Comparison of ENCODE assay signal across 9 cellular contexts in the genomic region with DNA sequence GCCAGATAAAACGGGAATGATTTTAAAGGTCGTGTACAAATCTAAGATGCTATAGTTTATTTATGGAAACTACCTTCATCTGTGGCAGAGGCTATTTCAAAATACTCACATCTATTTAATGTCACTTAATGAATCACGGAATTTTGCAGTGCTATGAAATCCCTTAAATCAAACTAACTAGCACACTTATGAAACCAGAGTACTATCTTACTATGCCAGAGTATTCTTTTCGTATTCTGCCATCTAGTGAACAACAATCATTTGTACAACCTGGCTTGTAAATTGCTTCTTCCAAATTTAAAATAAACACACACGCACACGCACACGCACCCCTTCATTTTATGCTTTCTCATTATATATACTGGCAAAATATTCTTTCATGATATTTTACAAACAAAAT.
DNase-seq lines count a peak whose midpoint lies in the region; ATAC-seq, FAIRE-seq and TF ChIP-seq lines count a peak whose summit lies in the region.
"Had no signal": no experiment of that assay in that cellular context is flagged by ENCODE, and none has a peak within 500 bp of the region (broad histone marks: within the 10 kb centered on the region; RNA-seq: fewer than 3 reads in every experiment).

No MANE protein-coding gene starts in this region.

- H2BK5ac ChIP-seq in H1 (ENCODE audit: low read depth, low read length) = no peak overlapping the region

- no peak overlapping the region for H3K18ac ChIP-seq in H1 (ENCODE audit: extremely low read depth, low read length)

- CTCF ChIA-PET in H1 (lab: Charles Lee; ENCODE audit: partially characterized antibody) (interaction anchor here (1.3 to 4.7 kb wide), 4 partner anchors 10 to 677 kb away, joined by 5 to 26 read pairs (median 10); no protein-coding TSS in a partner anchor), Calu3 (lab: Charles Lee) (interaction anchor here (0.8 kb wide), 1 partner anchor 677 kb away, joined by 6 read pairs; no protein-coding TSS in a partner anchor)

- POLR2A ChIA-PET in H1 (lab: Charles Lee; ENCODE audit: partially characterized antibody) = no interaction called here

- H3K4ac ChIP-seq in H1 (replicated peaks; ENCODE audit: insufficient read length, low read depth, low read length) = no peak overlapping the region

- no peak overlapping the region for H3K9ac ChIP-seq in H1 (replicated peaks in 1 of 4; ENCODE audit: extremely low read depth in 1 of 4, low read depth in 3 of 4, low read length in 3 of 4)

- H3K23me2 ChIP-seq in H1 (ENCODE audit: low read depth, low read length) = no peaks in the 10 kb centered on the region

- H3K27me3 Mint-ChIP-seq in Calu3 (ENCODE audit: unreplicated experiment) = no peaks in the 10 kb centered on the region

- no peak overlapping the region for H2BK120ac ChIP-seq in H1 (replicated peaks; ENCODE audit: low read depth, low read length)

- peaks cover 14% of the 10 kb centered on the region for H3K4me1 Mint-ChIP-seq in Calu3 (ENCODE audit: low read depth, unreplicated experiment)

- no peak overlapping the region for H3K4me3 ChIP-seq in H1 (ENCODE audit: extremely low read depth in 1 of 4, insufficient read depth in 2 of 4, low read depth in 3 of 4, low read length in 4 of 4)
- H3K4me3 ChIP-seq in pancreas = no peak overlapping the region

- no peak overlapping the region for H3K4me3 Mint-ChIP-seq in Calu3 (ENCODE audit: low read depth, unreplicated experiment)

- H2BK20ac ChIP-seq in H1 (ENCODE audit: low read length) = no peak overlapping the region

- H3K9me3 ChIP-seq in H1 (ENCODE audit: insufficient read depth in 2 of 2, low read depth in 1 of 2, low read length in 1 of 2) (peaks cover 17 to 21% of the 10 kb centered on the region in 2 experiments), pancreas (no peaks in the 10 kb centered on the region)
- H3K9me3 ChIP-seq: neutrophil had no signal

- ATAC-seq in pancreas (peak; percentile 50 to 82 (median 78)), HG02981 (IDR thresholded peaks at IDR 0.05; ENCODE audit: unreplicated experiment) (no peak)

- no peaks in the 10 kb centered on the region for H3K27me3 ChIP-seq in H1 (replicated peaks in 1 of 4; ENCODE audit: control insufficient read depth in 3 of 4, extremely low read depth in 1 of 4, insufficient read depth in 3 of 4, low read length in 3 of 4)
- peaks cover 0 to 4% (median 0%) of the 10 kb centered on the region in 4 donors for H3K27me3 ChIP-seq in pancreas
- H3K27me3 ChIP-seq: neutrophil had no signal

- H4K20me1 ChIP-seq in H1 (replicated peaks in 1 of 2; ENCODE audit: control insufficient read depth in 1 of 2, insufficient read depth in 2 of 2, low read length in 2 of 2) = no peaks in the 10 kb centered on the region

- no peak overlapping the region for H3K14ac ChIP-seq in H1 (ENCODE audit: insufficient read length)

- H3K4me1 ChIP-seq in H1 (replicated peaks in 1 of 4; ENCODE audit: control insufficient read depth in 3 of 4, insufficient read depth in 4 of 4, low read length in 3 of 4) (no peaks in the 10 kb centered on the region), pancreas (peaks cover 0 to 5% (median 0%) of the 10 kb centered on the region in 3 donors)

- 91 to 100% methylated on average over 3 to 7 of the region's 7 CpGs for WGBS in H1 (ENCODE audit: extremely low coverage in 1 of 2, insufficient coverage in 1 of 2, insufficient read length in 1 of 2, insufficient replicate concordance in 2 of 2, low coverage in 1 of 2, low lambda C conversion rate in 2 of 2, missing lambda C conversion rate in 1 of 2), 2 experiments
- WGBS in pancreas, 2 donors = 8% methylated on average over 7 of the region's 7 CpGs

- H2AK5ac ChIP-seq in H1 (ENCODE audit: low read depth, low read length) = no peak overlapping the region

- no peak overlapping the region for H3K23ac ChIP-seq in H1 (ENCODE audit: insufficient read length)

- H3K27ac Mint-ChIP-seq in Calu3 (ENCODE audit: unreplicated experiment) = no peak overlapping the region

- FAIRE-seq in H1 (lab: Jason Lieb, UNC) (no peak), pancreas (lab: Jason Lieb, UNC) (peak; percentile 79)

- intact Hi-C loops in pancreas (cut with DNase I) (loop anchor here in 1 of 3 donors (10.0 kb wide), 2 partner anchors 509 to 669 kb away; no protein-coding TSS in a partner anchor), Calu3 (cut with micrococcal nuclease; ENCODE audit: unreplicated experiment) (loop anchor here (1.0 to 2.0 kb wide), 2 partner anchors 508 to 677 kb away; no protein-coding TSS in a partner anchor)

- no peak overlapping the region for H2AFZ ChIP-seq in H1 (ENCODE audit: low read length)

- H4K91ac ChIP-seq in H1 (replicated peaks; ENCODE audit: insufficient read length, low read length) = no peak overlapping the region

- no peak overlapping the region for H4K5ac ChIP-seq in H1 (ENCODE audit: insufficient read length, low read depth, low read length)

- DNase-seq in ELR (ENCODE audit: low read depth) (peak; percentile 76), NCI-H2227 treated with DMSO at 0.1 percent for 48 hours (lab: John Stamatoyannopoulos, UW) (peak; percentile 33), H1 (ENCODE audit: low read depth in 1 of 2, low spot score in 2 of 2) (no peak), pancreas (no peak), Calu3 (no peak), 8988T (no peak)
- no peak for DNase-seq in central memory CD4-positive, alpha-beta T cell

- BruUV-seq in Calu3 (replicated peaks; lab: Mats Ljungman, UMichigan) = no TSS peak

- H4K8ac ChIP-seq in H1 (ENCODE audit: extremely low read depth, insufficient read depth, low read length) = no peak overlapping the region

- no peaks in the 10 kb centered on the region for H3K79me1 ChIP-seq in H1 (ENCODE audit: low read depth, low read length)

- peaks cover 2% of the 10 kb centered on the region for H3K9me3 Mint-ChIP-seq in Calu3 (ENCODE audit: low read depth, unreplicated experiment)

- 0 out of 8 replicates have a peak, but pooled peaks cover 0 to 4% (median 0%) of the 10 kb centered on the region in 4 experiments for H3K36me3 ChIP-seq in H1 (ENCODE audit: control insufficient read depth in 2 of 4, insufficient read depth in 4 of 4, low read length in 3 of 4)
- H3K36me3 ChIP-seq in pancreas = no peaks in the 10 kb centered on the region
- H3K36me3 ChIP-seq: neutrophil had no signal

- peak; percentile 35 to 39 for TF ChIP-seq RAD21 in H1 (IDR thresholded peaks at IDR 0.05 in 1 of 2, conservative IDR thresholded peaks at IDR 0.05 in 1 of 2; ENCODE audit: low read depth in 2 of 2, low read length in 2 of 2)

- no peak for TF ChIP-seq POLR2A in H1 (IDR thresholded peaks at IDR 0.05; ENCODE audit: control extremely low read depth in 1 of 2, low read depth in 2 of 2, low read length in 2 of 2)

- H2BK12ac ChIP-seq in H1 (ENCODE audit: low read depth, low read length) = no peak overlapping the region

- no peak overlapping the region for H3K27ac ChIP-seq in H1 (ENCODE audit: low read depth, low read length)
- H3K27ac ChIP-seq in pancreas = no peak overlapping the region
- H3K27ac ChIP-seq: neutrophil had no signal

- H3K79me2 ChIP-seq in H1 (ENCODE audit: control insufficient read depth in 1 of 2, insufficient read depth in 2 of 2, low read length in 2 of 2) = no peaks in the 10 kb centered on the region

- TF ChIP-seq EP300 in H1 (IDR thresholded peaks at IDR 0.05; ENCODE audit: borderline replicate concordance in 1 of 2, low read depth in 2 of 2, low read length in 2 of 2) = no peak

- H2BK15ac ChIP-seq in H1 (ENCODE audit: low read length) = no peak overlapping the region

- H3K36me3 Mint-ChIP-seq in Calu3 (ENCODE audit: insufficient read depth, unreplicated experiment) = peaks cover 4% of the 10 kb centered on the region

- no peak overlapping the region for H3K56ac ChIP-seq in H1 (replicated peaks; ENCODE audit: insufficient read length, low read depth, low read length)

- H3K4me2 ChIP-seq in H1 (ENCODE audit: insufficient read depth in 1 of 2, low read depth in 2 of 2, low read length in 2 of 2) = no peak overlapping the region

- TF ChIP-seq CTCF in H1 (IDR thresholded peaks at IDR 0.05; ENCODE audit: control extremely low read depth in 1 of 3, insufficient read depth in 1 of 3, low read depth in 1 of 3, low read length in 3 of 3) (peak in 1 of 3 experiments; percentile 18; a peak in 2 of 4 replicates), pancreas (IDR thresholded peaks at IDR 0.05) (peak in 3 of 4 donors; percentile 7 to 20 (median 17)), Calu3 (IDR thresholded peaks at IDR 0.05; ENCODE audit: unreplicated experiment) (no peak)

TF ChIP-seq in H1, 55 proteins besides CTCF, POLR2A, EP300 and RAD21:
- TF ChIP-seq NANOG (IDR thresholded peaks at IDR 0.05; ENCODE audit: insufficient read depth, low read depth, low read length, poor library complexity, severe bottlenecking) (no peak), SIN3A (conservative IDR thresholded peaks at IDR 0.05 in 1 of 2, IDR thresholded peaks at IDR 0.05 in 1 of 2; ENCODE audit: low read depth in 1 of 2, low read length in 2 of 2) (no peak)

Comparison
In these comparisons a context has a peak if more than half of its experiments do, and no peak if none do; other contexts are left out.
1. DNase-seq: peak in ELR (single experiment) and NCI-H2227 treated with DMSO at 0.1 percent for 48 hours (single experiment); none in H1 (0 of 2), pancreas (0 of 6), Calu3 (single experiment), 8988T (single experiment) and central memory CD4-positive, alpha-beta T cell (single experiment).